In the genomic region with DNA sequence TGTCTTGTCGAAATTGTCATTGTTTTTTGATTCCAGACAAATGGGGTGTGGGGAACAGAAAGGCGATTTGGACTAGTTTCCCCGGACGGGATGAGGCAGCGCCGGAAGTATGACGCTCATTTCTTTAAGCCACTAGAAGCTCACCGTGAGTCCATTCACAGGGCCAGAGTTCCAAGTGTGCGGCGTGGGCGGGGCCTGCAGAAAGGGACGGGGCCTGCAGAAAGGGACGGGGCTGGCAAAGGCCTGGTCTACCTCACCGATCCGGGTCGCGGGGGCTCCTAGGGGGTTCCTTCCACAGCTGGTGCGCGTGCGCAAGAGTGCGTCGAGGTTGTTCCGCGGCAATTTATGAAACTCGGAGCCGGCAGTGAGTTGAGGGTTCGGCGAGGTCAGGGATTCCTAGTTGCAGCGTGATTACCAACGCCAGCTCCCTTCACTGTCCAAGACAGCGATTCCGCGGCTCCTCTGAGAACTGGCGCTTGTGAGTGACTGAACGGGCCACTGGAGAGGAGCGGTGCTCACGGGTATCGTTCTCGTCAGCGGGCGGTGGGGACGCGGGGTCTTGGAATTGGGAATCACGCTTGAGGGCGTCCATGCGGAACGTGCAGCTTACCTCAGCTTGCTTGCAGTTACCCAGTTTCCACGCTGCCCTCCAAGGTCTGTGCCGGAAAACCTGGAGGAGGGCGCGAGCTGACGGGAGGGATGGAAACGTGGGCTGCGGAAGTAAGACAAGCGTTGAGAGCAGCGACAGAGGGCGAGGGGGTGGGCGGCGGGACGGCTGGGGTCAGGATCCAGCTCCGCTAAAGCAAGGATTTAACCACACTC, we compare ENCODE assay signal across 8 cellular contexts. TPM values are rescaled to one million over a fixed set of nuclear protein-coding genes. Genes with fewer than 3 reads are reported as not detected.
DNase-seq lines count a peak whose midpoint lies in the region; ATAC-seq and TF ChIP-seq lines count a peak whose summit lies in the region.

TSS of gene ZNF215 (plus strand) at position 219 of the 822 bp plus-strand sequence. CDS start 5,847 bp downstream, outside the sequence.

- H3K27me3 Mint-ChIP-seq in activated CD4-positive, alpha-beta T cell treated with anti-CD3 and anti-CD28 coated beads for 36 hours = peaks cover 36% of the 10 kb centered on the region
- peaks cover 39% of the 10 kb centered on the region for H3K27me3 Mint-ChIP-seq in activated CD4-positive, alpha-beta T cell treated with anti-CD3 and anti-CD28 coated beads, Interleukin-2, amount 10 ng/mL, durations not matched to agents 24 days and 14 days

- H3K36me3 Mint-ChIP-seq in activated CD4-positive, alpha-beta T cell treated with anti-CD3 and anti-CD28 coated beads for 36 hours (ENCODE audit: low read depth) = no peaks in the 10 kb centered on the region
- H3K36me3 Mint-ChIP-seq in activated CD4-positive, alpha-beta T cell treated with anti-CD3 and anti-CD28 coated beads, Interleukin-2, amount 10 ng/mL, durations not matched to agents 24 days and 14 days (ENCODE audit: low read depth) = no peaks in the 10 kb centered on the region

- peak within 1 kb of the TSS; percentile 51 for H3K27ac Mint-ChIP-seq in activated CD4-positive, alpha-beta T cell treated with anti-CD3 and anti-CD28 coated beads for 36 hours
- H3K27ac Mint-ChIP-seq in activated CD4-positive, alpha-beta T cell treated with anti-CD3 and anti-CD28 coated beads, Interleukin-2, amount 10 ng/mL, durations not matched to agents 24 days and 14 days = peak within 1 kb of the TSS; percentile 35

- no peaks in the 10 kb centered on the region for H3K9me3 Mint-ChIP-seq in activated CD4-positive, alpha-beta T cell treated with anti-CD3 and anti-CD28 coated beads for 36 hours (ENCODE audit: low read depth)
- H3K9me3 Mint-ChIP-seq in activated CD4-positive, alpha-beta T cell treated with anti-CD3 and anti-CD28 coated beads, Interleukin-2, amount 10 ng/mL, durations not matched to agents 24 days and 14 days = peaks cover 7% of the 10 kb centered on the region

- H3K4me1 Mint-ChIP-seq in activated CD4-positive, alpha-beta T cell treated with anti-CD3 and anti-CD28 coated beads for 36 hours = peaks cover 23% of the 10 kb centered on the region
- H3K4me1 Mint-ChIP-seq in activated CD4-positive, alpha-beta T cell treated with anti-CD3 and anti-CD28 coated beads, Interleukin-2, amount 10 ng/mL, durations not matched to agents 24 days and 14 days = peaks cover 22% of the 10 kb centered on the region

- POLR2A ChIA-PET in activated CD4-positive, alpha-beta T cell treated with anti-CD3 and anti-CD28 coated beads for 36 hours (lab: Charles Lee) = no interaction called here

- peak; percentile 81 for DNase-seq in activated CD4-positive, alpha-beta T cell treated with anti-CD3 and anti-CD28 coated beads for 36 hours
- no peak for DNase-seq in activated CD4-positive, alpha-beta T cell treated with anti-CD3 and anti-CD28 coated beads, Interleukin-2, amount 50 U/mL, for 4 hours
- peak; percentile 63 for DNase-seq in NCI-H1105 (lab: John Stamatoyannopoulos, UW)
- peak; percentile 85 for DNase-seq in activated CD4-positive, alpha-beta T cell treated with anti-CD3 and anti-CD28 coated beads, Interleukin-2, amount 10 ng/mL, durations not matched to agents 24 days and 14 days
- DNase-seq in erythroblast (lab: John Stamatoyannopoulos, UW) = peak; percentile 73 to 84
- peak; percentile 42 for DNase-seq in mucosa of gallbladder (ENCODE audit: low spot score)
- DNase-seq in stimulated activated naive CD8-positive, alpha-beta T cell treated with anti-CD3 and anti-CD28 coated beads, Interleukin-15, Interleukin-2, amounts not matched to agents 100 U/mL and 50 U/mL, for 24 hours = peak; percentile 46

- ATAC-seq in activated CD4-positive, alpha-beta T cell treated with anti-CD3 and anti-CD28 coated beads for 36 hours = peak; percentile 80
- ATAC-seq in HG02588 (IDR thresholded peaks at IDR 0.05; ENCODE audit: unreplicated experiment) = peak; percentile 61
- ATAC-seq in stimulated activated naive CD8-positive, alpha-beta T cell treated with anti-CD3 and anti-CD28 coated beads, Interleukin-15, Interleukin-2, amounts not matched to agents 100 U/mL and 50 U/mL, for 24 hours = peak; percentile 46

- intact Hi-C loops in activated CD4-positive, alpha-beta T cell treated with anti-CD3 and anti-CD28 coated beads for 36 hours (cut with DNase I, micrococcal nuclease) = loop anchor here in 1 of 2 experiments (5.0 kb wide), 1 partner anchor 114 kb away; no protein-coding TSS in a partner anchor
- intact Hi-C loops in activated CD4-positive, alpha-beta T cell treated with anti-CD3 and anti-CD28 coated beads, Interleukin-2, amount 10 ng/mL, durations not matched to agents 24 days and 14 days (cut with micrococcal nuclease) = loop anchor here (1.0 to 10.0 kb wide), 4 partner anchors 9 to 189 kb away; no protein-coding TSS in a partner anchor

- TF ChIP-seq POLR2A in erythroblast (IDR thresholded peaks at IDR 0.05; ENCODE audit: low read length) = peak; percentile 44

- CTCF ChIA-PET in activated CD4-positive, alpha-beta T cell treated with anti-CD3 and anti-CD28 coated beads for 36 hours (lab: Charles Lee) = interaction anchor here (0.6 kb wide), 2 partner anchors 713 to 800 kb away, joined by 3 read pairs; no protein-coding TSS in a partner anchor

- H3K4me3 Mint-ChIP-seq in activated CD4-positive, alpha-beta T cell treated with anti-CD3 and anti-CD28 coated beads for 36 hours = peak within 1 kb of the TSS; percentile 80
- H3K4me3 Mint-ChIP-seq in activated CD4-positive, alpha-beta T cell treated with anti-CD3 and anti-CD28 coated beads, Interleukin-2, amount 10 ng/mL, durations not matched to agents 24 days and 14 days = peak within 1 kb of the TSS; percentile 93

RNA-seq across cellular contexts. Expression of gene ZNF215, which starts in this region (rescaled TPM):
- total RNA-seq in activated CD4-positive, alpha-beta T cell treated with anti-CD3 and anti-CD28 coated beads for 36 hours = 1 to 10 TPM; 3.6 TPM
- 3.4 and 3.6 TPM in 2 replicates for total RNA-seq in activated CD4-positive, alpha-beta T cell treated with anti-CD3 and anti-CD28 coated beads, Interleukin-2, amount 10 ng/mL, durations not matched to agents 24 days and 14 days
- total RNA-seq in mucosa of gallbladder = 1.5 TPM

Comparison
In these comparisons a context has a peak if more than half of its experiments do, and no peak if none do; other contexts are left out.
1. DNase-seq: peak in activated CD4-positive, alpha-beta T cell treated with anti-CD3 and anti-CD28 coated beads for 36 hours (single experiment), NCI-H1105 (single experiment), activated CD4-positive, alpha-beta T cell treated with anti-CD3 and anti-CD28 coated beads, Interleukin-2, amount 10 ng/mL, durations not matched to agents 24 days and 14 days (single experiment), erythroblast (2 of 2), mucosa of gallbladder (single experiment) and stimulated activated naive CD8-positive, alpha-beta T cell treated with anti-CD3 and anti-CD28 coated beads, Interleukin-15, Interleukin-2, amounts not matched to agents 100 U/mL and 50 U/mL, for 24 hours (single experiment); none in activated CD4-positive, alpha-beta T cell treated with anti-CD3 and anti-CD28 coated beads, Interleukin-2, amount 50 U/mL, for 4 hours (0 of 2).
2. Peak in every context shown above with its lines, with median percentiles within 50 percentile points of each other: ATAC-seq.